ENCODE assay signal across 23 cellular contexts in genomic region chr17:79899584-79899983, GRCh38.
DNase-seq lines count a peak whose midpoint lies in the region; ATAC-seq, FAIRE-seq and TF ChIP-seq lines count a peak whose summit lies in the region.
"Had no signal": no experiment of that assay in that cellular context is flagged by ENCODE, and none has a peak within 500 bp of the region (broad histone marks: within the 10 kb centered on the region; RNA-seq: fewer than 3 reads in every experiment).

No MANE protein-coding gene starts in this region.

- no peak overlapping the region for H2AFZ ChIP-seq in K562 (ENCODE audit: low read depth, low read length)

- DNase-seq in CD14-positive monocyte (ENCODE audit: low spot score) (peak; percentile 1), K562 (ENCODE audit: extremely low read depth in 1 of 4, low spot score in 3 of 4) (no peak), GM19240 (ENCODE audit: insufficient read length, low spot score) (no peak)
- no peak for DNase-seq in activated naive CD4-positive, alpha-beta T cell treated with anti-CD3 and anti-CD28 coated beads, Interleukin-2, amount 50 U/mL, for 72 hours (ENCODE audit: low spot score in 2 of 2)
- DNase-seq: 8988T; ACHN; BE2C; C1 segment of cervical spinal cord; Caco-2; Calu3; CD4-positive, alpha-beta T cell; CD8-positive, alpha-beta T cell; DMS79; DND-41; EL; GDM1 had no signal

- H3K9ac ChIP-seq in K562 (ENCODE audit: insufficient read depth in 1 of 2, low read depth in 2 of 2, low read length in 2 of 2) = no peak overlapping the region
- H3K9ac ChIP-seq: BLaER1 had no signal

- no peak overlapping the region for H3K27ac Mint-ChIP-seq in CD14-positive monocyte
- H3K27ac Mint-ChIP-seq in activated naive CD4-positive, alpha-beta T cell treated with anti-CD3 and anti-CD28 coated beads, Interleukin-2, amount 50 U/mL, for 72 hours = no peak overlapping the region
- H3K27ac Mint-ChIP-seq: CD4-positive, alpha-beta T cell; CD8-positive, alpha-beta T cell had no signal

- H3K79me2 ChIP-seq in K562 (ENCODE audit: control insufficient read depth, insufficient read depth, low read length) = no peaks in the 10 kb centered on the region

- H3K27me3 ChIP-seq in K562 (ENCODE audit: control insufficient read depth in 2 of 2, insufficient read depth in 2 of 2, low read length in 2 of 2) = peaks cover 36 to 44% of the 10 kb centered on the region in 2 experiments
- H3K27me3 ChIP-seq: BLaER1 had no signal

- H3K27me3 Mint-ChIP-seq in CD14-positive monocyte (ENCODE audit: low read depth in 3 of 3) = peaks cover 10 to 23% (median 11%) of the 10 kb centered on the region in 3 donors

- in situ Hi-C loops in K562 (cut with MboI) = no loop called here

- no peak for TF ChIP-seq POLR2A in K562 (conservative IDR thresholded peaks at IDR 0.05)

- intact Hi-C loops in CD14-positive monocyte (cut with micrococcal nuclease) = no loop called here
- intact Hi-C loops in K562 (cut with micrococcal nuclease) = no loop called here

- no TSS peak for BruUV-seq in K562 (replicated peaks; lab: Mats Ljungman, UMichigan)

- POLR2A ChIA-PET in HEK293 (lab: Yijun Ruan, JAX) = no interaction called here
- POLR2A ChIA-PET in K562 (lab: Yijun Ruan, JAX) = interaction anchor here (0.9 kb wide), 1 partner anchor 63 kb away, joined by 3 read pairs; no protein-coding TSS in a partner anchor

- no peak for ATAC-seq in K562
- ATAC-seq in activated naive CD4-positive, alpha-beta T cell treated with anti-CD3 and anti-CD28 coated beads, Interleukin-2, amount 50 U/mL, for 72 hours = no peak
- ATAC-seq: CD8-positive, alpha-beta T cell; GM12878 had no signal

- TF ChIP-seq CTCF in CD14-positive monocyte (IDR thresholded peaks at IDR 0.05) (no peak), HEK293 (tag by site-specific recombination; IDR thresholded peaks at IDR 0.05) (no peak), K562 (IDR thresholded peaks at IDR 0.05 in 2 of 3, conservative IDR thresholded peaks at IDR 0.05 in 1 of 3; ENCODE audit: insufficient read depth in 2 of 3, low read depth in 1 of 3, low read length in 3 of 3) (no peak)

- TF ChIP-seq EP300 in K562 (IDR thresholded peaks at IDR 0.05; ENCODE audit: low read length) = no peak

- no peaks in the 10 kb centered on the region for H3K9me1 ChIP-seq in K562 (ENCODE audit: control insufficient read depth, insufficient read depth, low read length)

- peaks cover 0 to 7% (median 3%) of the 10 kb centered on the region in 7 donors for H3K9me3 Mint-ChIP-seq in CD14-positive monocyte
- H3K9me3 Mint-ChIP-seq in activated naive CD4-positive, alpha-beta T cell treated with anti-CD3 and anti-CD28 coated beads, Interleukin-2, amount 50 U/mL, for 72 hours = no peaks in the 10 kb centered on the region
- H3K9me3 Mint-ChIP-seq: CD4-positive, alpha-beta T cell had no signal

- H3K9me3 ChIP-seq in HEK293 (ENCODE audit: control insufficient read depth, insufficient read depth, low read depth, low read length) = no peaks in the 10 kb centered on the region
- H3K9me3 ChIP-seq in K562 (replicated peaks; ENCODE audit: control insufficient read depth, insufficient read depth, low read depth, low read length) = peaks cover 2% of the 10 kb centered on the region; the same call in 1 of the 2 replicates
- H3K9me3 ChIP-seq: BE2C had no signal

- H3K36me3 ChIP-seq in HEK293 (ENCODE audit: control insufficient read depth in 2 of 2, insufficient read depth in 1 of 2, low read length in 2 of 2) = no peaks in the 10 kb centered on the region
- no peaks in the 10 kb centered on the region for H3K36me3 ChIP-seq in K562 (ENCODE audit: control insufficient read depth, insufficient read depth, low read length)
- H3K36me3 ChIP-seq: BE2C, BLaER1 had no signal

- no peak overlapping the region for H3K4me2 ChIP-seq in K562 (ENCODE audit: insufficient read depth, low read length)
- H3K4me2 ChIP-seq: BLaER1 had no signal

- H3K36me3 Mint-ChIP-seq in CD14-positive monocyte = no peaks in the 10 kb centered on the region
- H3K36me3 Mint-ChIP-seq in activated naive CD4-positive, alpha-beta T cell treated with anti-CD3 and anti-CD28 coated beads, Interleukin-2, amount 50 U/mL, for 72 hours = no peaks in the 10 kb centered on the region
- H3K36me3 Mint-ChIP-seq: CD8-positive, alpha-beta T cell had no signal

- no peaks in the 10 kb centered on the region for H3K4me1 ChIP-seq in HEK293 (ENCODE audit: control insufficient read depth, insufficient read depth, low read length)
- H3K4me1 ChIP-seq in K562 (replicated peaks in 1 of 2; ENCODE audit: control insufficient read depth in 2 of 2, insufficient read depth in 2 of 2, low read length in 2 of 2) = no peaks in the 10 kb centered on the region
- H3K4me1 ChIP-seq: BE2C, BLaER1, Caco-2 had no signal

- TF ChIP-seq RAD21 in K562 (CRISPR knock-in tag; conservative IDR thresholded peaks at IDR 0.05 in 1 of 2, IDR thresholded peaks at IDR 0.05 in 1 of 2) = no peak

- no peak overlapping the region for H3K4me3 Mint-ChIP-seq in CD14-positive monocyte
- H3K4me3 Mint-ChIP-seq: CD4-positive, alpha-beta T cell; CD8-positive, alpha-beta T cell had no signal

- H4K20me1 ChIP-seq in K562 (replicated peaks; ENCODE audit: control insufficient read depth, insufficient read depth, low read length) = no peaks in the 10 kb centered on the region
- H4K20me1 ChIP-seq: BLaER1 had no signal

- no peak for FAIRE-seq in K562 (lab: Jason Lieb, UNC)
- FAIRE-seq: A204.1, D721Med, GM12892, GM18507 had no signal

- 0% methylated on average over 4 of the region's 4 CpGs for WGBS in K562 (ENCODE audit: insufficient coverage, low coverage, missing lambda C conversion rate)

- no peak overlapping the region for H3K27ac ChIP-seq in HEK293 (ENCODE audit: extremely low read depth, low read depth, low read length)
- H3K27ac ChIP-seq in K562 (ENCODE audit: extremely low read depth, low read depth, low read length) = no peak overlapping the region
- H3K27ac ChIP-seq: BLaER1 had no signal

- CTCF ChIA-PET in HEK293 (lab: Yijun Ruan, JAX) = interaction anchor here (0.8 kb wide), 1 partner anchor 348 kb away, joined by 4 read pairs; no protein-coding TSS in a partner anchor
- CTCF ChIA-PET in K562 (lab: Yijun Ruan, JAX; ENCODE audit: low intra/inter-chr PET ratio) = no interaction called here

- no peaks in the 10 kb centered on the region for H3K4me1 Mint-ChIP-seq in CD14-positive monocyte

- no peak overlapping the region for H3K4me3 ChIP-seq in HEK293 (ENCODE audit: low read depth, low read length)
- H3K4me3 ChIP-seq in K562 = no peak overlapping the region
- H3K4me3 ChIP-seq: BLaER1, GM12878 had no signal

TF ChIP-seq in HEK293, 187 proteins besides CTCF, POLR2A, EP300 and RAD21:
- no peak for TF ChIP-seq ZNF530 (tag by site-specific recombination; IDR thresholded peaks at IDR 0.05; ENCODE audit: low read depth)
- peak; percentile 99 for TF ChIP-seq ZNF140 (tag by site-specific recombination; IDR thresholded peaks at IDR 0.05)
- no peak for TF ChIP-seq KLF9 (tag by site-specific recombination; IDR thresholded peaks at IDR 0.05; ENCODE audit: low read depth)
- no peak for TF ChIP-seq ZNF121 (tag by site-specific recombination; IDR thresholded peaks at IDR 0.05)
- TF ChIP-seq ZBTB17 (tag by site-specific recombination; IDR thresholded peaks at IDR 0.05) = no peak
- TF ChIP-seq, protein P1, sequence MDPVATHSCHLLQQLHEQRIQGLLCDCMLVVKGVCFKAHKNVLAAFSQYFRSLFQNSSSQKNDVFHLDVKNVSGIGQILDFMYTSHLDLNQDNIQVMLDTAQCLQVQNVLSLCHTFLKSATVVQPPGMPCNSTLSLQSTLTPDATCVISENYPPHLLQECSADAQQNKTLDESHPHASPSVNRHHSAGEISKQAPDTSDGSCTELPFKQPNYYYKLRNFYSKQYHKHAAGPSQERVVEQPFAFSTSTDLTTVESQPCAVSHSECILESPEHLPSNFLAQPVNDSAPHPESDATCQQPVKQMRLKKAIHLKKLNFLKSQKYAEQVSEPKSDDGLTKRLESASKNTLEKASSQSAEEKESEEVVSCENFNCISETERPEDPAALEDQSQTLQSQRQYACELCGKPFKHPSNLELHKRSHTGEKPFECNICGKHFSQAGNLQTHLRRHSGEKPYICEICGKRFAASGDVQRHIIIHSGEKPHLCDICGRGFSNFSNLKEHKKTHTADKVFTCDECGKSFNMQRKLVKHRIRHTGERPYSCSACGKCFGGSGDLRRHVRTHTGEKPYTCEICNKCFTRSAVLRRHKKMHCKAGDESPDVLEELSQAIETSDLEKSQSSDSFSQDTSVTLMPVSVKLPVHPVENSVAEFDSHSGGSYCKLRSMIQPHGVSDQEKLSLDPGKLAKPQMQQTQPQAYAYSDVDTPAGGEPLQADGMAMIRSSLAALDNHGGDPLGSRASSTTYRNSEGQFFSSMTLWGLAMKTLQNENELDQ (tag by site-specific recombination; IDR thresholded peaks at IDR 0.05; ENCODE audit: low read depth) = no peak
- TF ChIP-seq ZNF146 (tag by site-specific recombination; IDR thresholded peaks at IDR 0.05) = 0 out of 2 replicates have a peak, but pooled peaks have one; percentile 37

TF ChIP-seq in K562, 482 proteins besides CTCF, POLR2A, EP300 and RAD21:
- peak; percentile 16 for TF ChIP-seq ZNF146 (CRISPR knock-in tag; IDR thresholded peaks at IDR 0.05; ENCODE audit: unreplicated experiment)
- no peak for TF ChIP-seq HSF4 (CRISPR knock-in tag; IDR thresholded peaks at IDR 0.05; ENCODE audit: borderline replicate concordance)
